ENCODE assay signal across 18 cellular contexts in genomic region chr17:7332600-7333069, GRCh38. TPM values are rescaled to one million over a fixed set of nuclear protein-coding genes. Genes with fewer than 3 reads are reported as not detected.
DNase-seq lines count a peak whose midpoint lies in the region; ATAC-seq, FAIRE-seq and TF ChIP-seq lines count a peak whose summit lies in the region.
"Not testable (repeated sequence)": the region's sequence is repeated elsewhere in the genome, so short reads cannot be mapped to it uniquely, and the experiment has no call there.
"Had no signal": no experiment of that assay in that cellular context is flagged by ENCODE, and none has a peak within 500 bp of the region (broad histone marks: within the 10 kb centered on the region; RNA-seq: fewer than 3 reads in every experiment).

No MANE protein-coding gene starts in this region.

- not testable (repeated sequence) for H3K9me3 Mint-ChIP-seq in CD4-positive, CD25-positive, alpha-beta regulatory T cell; activated CD4-positive, alpha-beta T cell treated with anti-CD3 and anti-CD28 coated beads, Interleukin-2, amount 10 ng/mL, durations not matched to agents 24 days and 14 days; nephron; stimulated activated naive CD8-positive, alpha-beta T cell treated with anti-CD3 and anti-CD28 coated beads, Interleukin-15, Interleukin-2, amounts not matched to agents 100 ng/mL and 50 ng/mL, for 24 hours

- ATAC-seq in CD4-positive, CD25-positive, alpha-beta regulatory T cell (ENCODE audit: low read depth in 2 of 2) = not testable (repeated sequence)

- not testable (repeated sequence) for TF ChIP-seq POLR2A in Peyer's patch (IDR thresholded peaks at IDR 0.05)

- H3K27ac Mint-ChIP-seq in CD4-positive, CD25-positive, alpha-beta regulatory T cell = peak overlapping the region; percentile 65 to 89 (median 89)
- H3K27ac Mint-ChIP-seq in activated CD4-positive, alpha-beta T cell treated with anti-CD3 and anti-CD28 coated beads, Interleukin-2, amount 10 ng/mL, durations not matched to agents 24 days and 14 days = peak overlapping the region; percentile 85
- H3K27ac Mint-ChIP-seq in nephron = peak overlapping the region; percentile 61 to 91 (median 62)
- peak overlapping the region; percentile 73 for H3K27ac Mint-ChIP-seq in stimulated activated naive CD8-positive, alpha-beta T cell treated with anti-CD3 and anti-CD28 coated beads, Interleukin-15, Interleukin-2, amounts not matched to agents 100 ng/mL and 50 ng/mL, for 24 hours

- peak overlapping the region; percentile 41 for H3K4me3 ChIP-seq in CD4-positive, CD25-positive, alpha-beta regulatory T cell (ENCODE audit: low read depth, low read length)
- H3K4me3 ChIP-seq in Peyer's patch = not testable (repeated sequence)

- H3K9me3 ChIP-seq in CD4-positive, CD25-positive, alpha-beta regulatory T cell (ENCODE audit: control insufficient read depth in 2 of 2, low read length in 2 of 2); Peyer's patch: not testable (repeated sequence)

- TF ChIP-seq CTCF in Peyer's patch (IDR thresholded peaks at IDR 0.05); nephron (IDR thresholded peaks at IDR 0.05; ENCODE audit: unreplicated experiment in 3 of 3): not testable (repeated sequence)

- DNase-seq in CD4-positive, CD25-positive, alpha-beta regulatory T cell = peak; percentile 48 to 80 (median 68)
- DNase-seq in GM19239 (ENCODE audit: insufficient read length, low spot score) = not testable (repeated sequence)
- peak in 2 of 3 donors; percentile 69 to 71 for DNase-seq in Peyer's patch
- DNase-seq in activated CD4-positive, alpha-beta T cell treated with anti-CD3 and anti-CD28 coated beads, Interleukin-2, amount 10 ng/mL, durations not matched to agents 24 days and 14 days = peak; percentile 85
- DNase-seq in activated effector memory CD4-positive, alpha-beta T cell treated with anti-CD3 and anti-CD28 coated beads, Interleukin-2, amount 50 U/mL, for 16 hours = peak; percentile 78
- DNase-seq in effector CD4-positive, alpha-beta T cell = peak; percentile 52

- not testable (repeated sequence) for H3K27me3 Mint-ChIP-seq in CD4-positive, CD25-positive, alpha-beta regulatory T cell; activated CD4-positive, alpha-beta T cell treated with anti-CD3 and anti-CD28 coated beads, Interleukin-2, amount 10 ng/mL, durations not matched to agents 24 days and 14 days; nephron (ENCODE audit: low read depth); stimulated activated naive CD8-positive, alpha-beta T cell treated with anti-CD3 and anti-CD28 coated beads, Interleukin-15, Interleukin-2, amounts not matched to agents 100 ng/mL and 50 ng/mL, for 24 hours

- intact Hi-C loops in activated CD4-positive, alpha-beta T cell treated with anti-CD3 and anti-CD28 coated beads, Interleukin-2, amount 10 ng/mL, durations not matched to agents 24 days and 14 days (cut with micrococcal nuclease) = not testable (repeated sequence)

- H3K36me3 ChIP-seq in CD4-positive, CD25-positive, alpha-beta regulatory T cell (ENCODE audit: control insufficient read depth, insufficient read depth, low read length); Peyer's patch: not testable (repeated sequence)

- peaks cover 70% of the 10 kb centered on the region for H3K4me1 ChIP-seq in CD4-positive, CD25-positive, alpha-beta regulatory T cell (ENCODE audit: control insufficient read depth, insufficient read depth, low read length, poor library complexity, severe bottlenecking)
- peaks cover 0 to 29% (median 17%) of the 10 kb centered on the region in 4 donors for H3K4me1 ChIP-seq in Peyer's patch

- not testable (repeated sequence) for H3K36me3 Mint-ChIP-seq in CD4-positive, CD25-positive, alpha-beta regulatory T cell; activated CD4-positive, alpha-beta T cell treated with anti-CD3 and anti-CD28 coated beads, Interleukin-2, amount 10 ng/mL, durations not matched to agents 24 days and 14 days (ENCODE audit: low read depth); nephron (ENCODE audit: low read depth); stimulated activated naive CD8-positive, alpha-beta T cell treated with anti-CD3 and anti-CD28 coated beads, Interleukin-15, Interleukin-2, amounts not matched to agents 100 ng/mL and 50 ng/mL, for 24 hours (ENCODE audit: low read depth)

- H3K27me3 ChIP-seq in CD4-positive, CD25-positive, alpha-beta regulatory T cell (ENCODE audit: control insufficient read depth, insufficient read depth, low read length); Peyer's patch: not testable (repeated sequence)

- H3K4me1 Mint-ChIP-seq in CD4-positive, CD25-positive, alpha-beta regulatory T cell = peaks cover 19 to 83% (median 36%) of the 10 kb centered on the region in 4 donors
- peaks cover 52% of the 10 kb centered on the region for H3K4me1 Mint-ChIP-seq in activated CD4-positive, alpha-beta T cell treated with anti-CD3 and anti-CD28 coated beads, Interleukin-2, amount 10 ng/mL, durations not matched to agents 24 days and 14 days
- H3K4me1 Mint-ChIP-seq in nephron = peaks cover 28% of the 10 kb centered on the region
- H3K4me1 Mint-ChIP-seq in stimulated activated naive CD8-positive, alpha-beta T cell treated with anti-CD3 and anti-CD28 coated beads, Interleukin-15, Interleukin-2, amounts not matched to agents 100 ng/mL and 50 ng/mL, for 24 hours (ENCODE audit: low read depth) = peaks cover 59% of the 10 kb centered on the region

- FAIRE-seq in GM19239 (lab: Jason Lieb, UNC) = peak; percentile 66

- peak overlapping the region; percentile 58 for H3K27ac ChIP-seq in CD4-positive, CD25-positive, alpha-beta regulatory T cell (ENCODE audit: insufficient read depth, low read length, poor library complexity, severe bottlenecking)
- peak overlapping the region in 3 of 4 donors; percentile 18 to 59 (median 29) for H3K27ac ChIP-seq in Peyer's patch

- H3K4me3 Mint-ChIP-seq in CD4-positive, CD25-positive, alpha-beta regulatory T cell = peak overlapping the region; percentile 38 to 94 (median 82)
- H3K4me3 Mint-ChIP-seq in activated CD4-positive, alpha-beta T cell treated with anti-CD3 and anti-CD28 coated beads, Interleukin-2, amount 10 ng/mL, durations not matched to agents 24 days and 14 days = peak overlapping the region; percentile 72
- H3K4me3 Mint-ChIP-seq in nephron = peak overlapping the region; percentile 48 to 60 (median 52)
- H3K4me3 Mint-ChIP-seq in stimulated activated naive CD8-positive, alpha-beta T cell treated with anti-CD3 and anti-CD28 coated beads, Interleukin-15, Interleukin-2, amounts not matched to agents 100 ng/mL and 50 ng/mL, for 24 hours = peak overlapping the region; percentile 35

RNA-seq across cellular contexts. Expression of gene NEURL4, which starts 3.5 kb away (rescaled TPM):
- 39.5 TPM for total RNA-seq in CD4-positive, CD25-positive, alpha-beta regulatory T cell
- 1 to 10 TPM in 2 of 4 donors, under 1 TPM in 2; 0.27 to 1.2 (median 0.83) TPM for polyA plus RNA-seq in CD4-positive, CD25-positive, alpha-beta regulatory T cell
- total RNA-seq in Peyer's patch = 10 to 100 TPM; 23.3 to 69.0 (median 53.9) TPM
- total RNA-seq in activated CD4-positive, alpha-beta T cell treated with anti-CD3 and anti-CD28 coated beads, Interleukin-2, amount 10 ng/mL, durations not matched to agents 24 days and 14 days = 59.3 and 59.6 TPM in 2 replicates

RNA-seq across cellular contexts. Expression of gene ACAP1, which starts 3.7 kb away (rescaled TPM):
- total RNA-seq in CD4-positive, CD25-positive, alpha-beta regulatory T cell = 723 TPM
- 100 to 1,000 TPM; 194 to 259 (median 213) TPM for polyA plus RNA-seq in CD4-positive, CD25-positive, alpha-beta regulatory T cell
- total RNA-seq in Peyer's patch = 100 to 1,000 TPM in 1 of 4 donors, 10 to 100 TPM in 3; 15.6 to 696 (median 24.0) TPM
- total RNA-seq in activated CD4-positive, alpha-beta T cell treated with anti-CD3 and anti-CD28 coated beads, Interleukin-2, amount 10 ng/mL, durations not matched to agents 24 days and 14 days = 262 and 275 TPM in 2 replicates
- total RNA-seq: endothelial cell of umbilical vein had no signal

RNA-seq across cellular contexts. Expression of gene GPS2, which starts 17.5 kb away (rescaled TPM):
- 129 TPM for total RNA-seq in CD4-positive, CD25-positive, alpha-beta regulatory T cell
- polyA plus RNA-seq in CD4-positive, CD25-positive, alpha-beta regulatory T cell = 100 to 1,000 TPM in 2 of 4 donors, 10 to 100 TPM in 2; 79.3 to 107 (median 96.5) TPM
- 100 to 1,000 TPM in 1 of 4 donors, 10 to 100 TPM in 3; 93.2 to 148 (median 94.2) TPM for total RNA-seq in Peyer's patch
- total RNA-seq in activated CD4-positive, alpha-beta T cell treated with anti-CD3 and anti-CD28 coated beads, Interleukin-2, amount 10 ng/mL, durations not matched to agents 24 days and 14 days = 51.5 and 56.2 TPM in 2 replicates

RNA-seq across cellular contexts. Expression of gene KCTD11, which starts 19.3 kb away (rescaled TPM):
- total RNA-seq in CD4-positive, CD25-positive, alpha-beta regulatory T cell = 1.3 TPM
- polyA plus RNA-seq in CD4-positive, CD25-positive, alpha-beta regulatory T cell = 1 to 10 TPM; 2.6 to 4.0 (median 2.9) TPM
- 1 to 10 TPM; 2.5 to 8.9 (median 7.1) TPM for total RNA-seq in Peyer's patch
- total RNA-seq in activated CD4-positive, alpha-beta T cell treated with anti-CD3 and anti-CD28 coated beads, Interleukin-2, amount 10 ng/mL, durations not matched to agents 24 days and 14 days = 7.0 and 7.6 TPM in 2 replicates

RNA-seq across cellular contexts. Expression of gene TMEM95, which starts 22.3 kb away (rescaled TPM):
- not detected for total RNA-seq in CD4-positive, CD25-positive, alpha-beta regulatory T cell
- not detected for polyA plus RNA-seq in CD4-positive, CD25-positive, alpha-beta regulatory T cell
- not detected for total RNA-seq in Peyer's patch
- not detected in 2 replicates for total RNA-seq in activated CD4-positive, alpha-beta T cell treated with anti-CD3 and anti-CD28 coated beads, Interleukin-2, amount 10 ng/mL, durations not matched to agents 24 days and 14 days
- total RNA-seq: endothelial cell of umbilical vein, G401, GM23248, left cardiac atrium, psoas muscle, skeletal muscle tissue, ureter had no signal
- polyA plus RNA-seq: A549, adipose tissue, BJ, endothelial cell of umbilical vein, GM23248, psoas muscle had no signal
